In genomic region chr9:100601216-100601615, GRCh38 we compare ENCODE assay signal across 8 cellular contexts. TPM values are rescaled to one million over a fixed set of nuclear protein-coding genes. Genes with fewer than 3 reads are reported as not detected.
A peak's percentile ranks its signal among the peaks of the same experiment; 100 is the strongest.
DNase-seq lines count a peak whose midpoint lies in the region; ATAC-seq lines count a peak whose summit lies in the region.

No MANE protein-coding gene starts in this region.

- peak overlapping the region; percentile 32 for H3K4me3 Mint-ChIP-seq in activated T-helper 2 cell treated with anti-CD3 and anti-CD28 coated beads, Interferon-gamma antibody, Interleukin-2, Interleukin-4, amounts not matched to agents 10 μg/mL and 5 μg/mL and 100 μg/mL, durations not matched to agents 14 hours and 24 hours and 36 hours (ENCODE audit: low read depth)

- peaks cover 14% of the 10 kb centered on the region for H3K27me3 Mint-ChIP-seq in activated T-helper 2 cell treated with anti-CD3 and anti-CD28 coated beads, Interferon-gamma antibody, Interleukin-2, Interleukin-4, amounts not matched to agents 10 μg/mL and 5 μg/mL and 100 μg/mL, durations not matched to agents 14 hours and 24 hours and 36 hours (ENCODE audit: low read depth)

- H3K9me3 Mint-ChIP-seq in activated T-helper 2 cell treated with anti-CD3 and anti-CD28 coated beads, Interferon-gamma antibody, Interleukin-2, Interleukin-4, amounts not matched to agents 10 μg/mL and 5 μg/mL and 100 μg/mL, durations not matched to agents 14 hours and 24 hours and 36 hours, result no peaks in the 10 kb centered on the region

- peaks cover 15% of the 10 kb centered on the region for H3K4me1 Mint-ChIP-seq in activated T-helper 2 cell treated with anti-CD3 and anti-CD28 coated beads, Interferon-gamma antibody, Interleukin-2, Interleukin-4, amounts not matched to agents 10 μg/mL and 5 μg/mL and 100 μg/mL, durations not matched to agents 14 hours and 24 hours and 36 hours (ENCODE audit: low read depth)

- no peaks in the 10 kb centered on the region for H3K36me3 Mint-ChIP-seq in activated T-helper 2 cell treated with anti-CD3 and anti-CD28 coated beads, Interferon-gamma antibody, Interleukin-2, Interleukin-4, amounts not matched to agents 10 μg/mL and 5 μg/mL and 100 μg/mL, durations not matched to agents 14 hours and 24 hours and 36 hours (ENCODE audit: low read depth)

- intact Hi-C loops in activated T-helper 2 cell treated with anti-CD3 and anti-CD28 coated beads, Interferon-gamma antibody, Interleukin-2, Interleukin-4, amounts not matched to agents 10 μg/mL and 5 μg/mL and 100 μg/mL, durations not matched to agents 14 hours and 24 hours and 36 hours (cut with micrococcal nuclease), result loop anchor here (5.0 kb wide), 2 partner anchors 711 to 796 kb away; partner anchors contain the start of genes MRPL50 and ZNF189
- intact Hi-C loops in left ventricle myocardium superior (cut with micrococcal nuclease), result loop anchor here (5.0 kb wide), 1 partner anchor 711 kb away; no protein-coding TSS in a partner anchor

- peak; percentile 76 for DNase-seq in ELR (ENCODE audit: low read depth)
- peak; percentile 60 for DNase-seq in HuH-7 (ENCODE audit: low spot score)
- peak; percentile 57 for DNase-seq in NCI-H82 treated with DMSO at 0.1 percent for 48 hours (lab: John Stamatoyannopoulos, UW; ENCODE audit: unreplicated experiment)
- DNase-seq in activated T-helper 2 cell treated with anti-CD3 and anti-CD28 coated beads, Interferon-gamma antibody, Interleukin-2, Interleukin-4, amounts not matched to agents 10 μg/mL and 5 μg/mL and 100 μg/mL, durations not matched to agents 14 hours and 24 hours and 36 hours (ENCODE audit: low spot score), result peak; percentile 25
- DNase-seq in left ventricle myocardium superior, result no peak
- DNase-seq in stimulated activated CD4-positive, alpha-beta T cell treated with anti-CD3 and anti-CD28 coated beads, Interleukin-2, amount 100 ng/mL, for 48 hours, result peak; percentile 19 to 42

- ATAC-seq in GM21390 (IDR thresholded peaks at IDR 0.05; ENCODE audit: unreplicated experiment) (peak; percentile 60), left ventricle myocardium superior (peak; percentile 52), GM19455 (IDR thresholded peaks at IDR 0.05; ENCODE audit: unreplicated experiment) (no peak)

- H3K27ac Mint-ChIP-seq in activated T-helper 2 cell treated with anti-CD3 and anti-CD28 coated beads, Interferon-gamma antibody, Interleukin-2, Interleukin-4, amounts not matched to agents 10 μg/mL and 5 μg/mL and 100 μg/mL, durations not matched to agents 14 hours and 24 hours and 36 hours, result no peak overlapping the region

RNA-seq across cellular contexts. Expression of gene CAVIN4, which starts 23.3 kb away (rescaled TPM):
- 0.23 and 0.34 TPM in 2 replicates for total RNA-seq in activated T-helper 2 cell treated with anti-CD3 and anti-CD28 coated beads, Interferon-gamma antibody, Interleukin-2, Interleukin-4, amounts not matched to agents 10 μg/mL and 5 μg/mL and 100 μg/mL, durations not matched to agents 14 hours and 24 hours and 36 hours
- total RNA-seq in left ventricle myocardium superior, result 71.6 TPM

Comparison
In these comparisons a context has a peak if more than half of its experiments do, and no peak if none do; other contexts are left out.
1. RNA of gene CAVIN4, which starts 23.3 kb away (total RNA-seq): 71.6 TPM in left ventricle myocardium superior (single experiment); 0.23 to 0.34 TPM in activated T-helper 2 cell treated with anti-CD3 and anti-CD28 coated beads, Interferon-gamma antibody, Interleukin-2, Interleukin-4, amounts not matched to agents 10 μg/mL and 5 μg/mL and 100 μg/mL, durations not matched to agents 14 hours and 24 hours and 36 hours; every median in the first group is over 10 times any median in the second.